In genomic region chr16:56672171-56672570, GRCh38 we compare ENCODE assay signal across 1 cellular context.
TF ChIP-seq lines count a peak whose summit lies in the region.

No MANE protein-coding gene starts in this region.

TF ChIP-seq in liver, 16 proteins besides CTCF, POLR2A, EP300 and RAD21:
- TF ChIP-seq SP1 (IDR thresholded peaks at IDR 0.05), result peak; percentile 4
